In genomic region chrX:69297521-69297920, GRCh38 we compare ENCODE assay signal across 1 cellular context.
TF ChIP-seq lines count a peak whose summit lies in the region.

No MANE protein-coding gene starts in this region.

TF ChIP-seq in HEK293, 187 proteins besides CTCF, POLR2A, EP300 and RAD21 (continued from another document):
- 0 out of 2 replicates have a peak, but pooled peaks have one; percentile 21 for TF ChIP-seq PRDM10 (tag by site-specific recombination; IDR thresholded peaks at IDR 0.05)
